Comparison of ENCODE assay signal across 14 cellular contexts in the genomic region with DNA sequence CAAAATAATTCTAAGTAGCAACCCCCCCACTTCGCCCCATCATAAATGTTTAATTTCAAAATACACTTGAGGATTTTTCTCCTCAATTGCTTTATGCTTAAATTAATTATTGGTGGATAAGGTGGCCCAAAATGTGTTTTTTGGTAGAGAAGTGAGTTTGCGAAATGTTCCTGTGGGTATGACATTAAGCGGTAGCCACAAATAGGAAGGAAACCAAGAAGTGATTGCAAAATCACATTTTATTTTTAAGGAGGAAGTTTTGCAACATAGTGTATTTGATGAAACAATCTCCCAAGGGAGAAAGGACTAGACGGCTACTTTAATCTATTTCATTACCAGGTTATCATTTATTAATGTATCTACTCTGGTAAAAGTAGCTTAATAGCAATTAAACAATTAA. TPM values are rescaled to one million over a fixed set of nuclear protein-coding genes. Genes with fewer than 3 reads are reported as not detected.
DNase-seq lines count a peak whose midpoint lies in the region; ATAC-seq, FAIRE-seq and TF ChIP-seq lines count a peak whose summit lies in the region.
"Had no signal": no experiment of that assay in that cellular context is flagged by ENCODE, and none has a peak within 500 bp of the region (broad histone marks: within the 10 kb centered on the region; RNA-seq: fewer than 3 reads in every experiment).

No MANE protein-coding gene starts in this region.

- no peaks in the 10 kb centered on the region for H3K36me3 ChIP-seq in bronchial epithelial cell (ENCODE audit: control insufficient read depth, insufficient read depth, low read length)
- peaks cover 0 to under 1% of the 10 kb centered on the region in 2 experiments for H3K36me3 ChIP-seq in mesenchymal stem cell (ENCODE audit: control insufficient read depth in 1 of 2, insufficient read depth in 2 of 2, low read depth in 1 of 2, low read length in 2 of 2)
- H3K36me3 ChIP-seq in MG63, result peaks cover 2% of the 10 kb centered on the region; the same call in 1 of the 2 replicates
- H3K36me3 ChIP-seq: ovary had no signal

- FAIRE-seq in bronchial epithelial cell (lab: Jason Lieb, UNC), result no peak

- H3K23ac ChIP-seq in mesenchymal stem cell (ENCODE audit: low read length in 2 of 2), result no peak overlapping the region

- H3K79me1 ChIP-seq in mesenchymal stem cell (replicated peaks; ENCODE audit: low read length, poor library complexity, severe bottlenecking), result peaks cover 15% of the 10 kb centered on the region

- peak overlapping the region; percentile 29 for H3K9ac ChIP-seq in mesenchymal stem cell (ENCODE audit: low read length)

- DNase-seq in AG09319 (ENCODE audit: extremely low read depth, low read depth) (peak; percentile 36), KG1 (lab: John Stamatoyannopoulos, UW) (peak; percentile 45), bronchial epithelial cell (ENCODE audit: low read depth) (peak; percentile 20), mesenchymal stem cell (peak; percentile 68), MG63 (no peak), DMS53 treated with DMSO at 0.1 percent for 48 hours (lab: John Stamatoyannopoulos, UW; ENCODE audit: unreplicated experiment) (no peak)
- DNase-seq: activated naive CD4-positive, alpha-beta T cell treated with anti-CD3 and anti-CD28 coated beads, Interleukin-2, amount 50 U/mL, for 16 hours; CD4-positive, CD25-positive, alpha-beta regulatory T cell; NCI-H2171 treated with DMSO at 0.1 percent for 48 hours; ovary; stimulated activated CD4-positive, alpha-beta T cell treated with anti-CD3 and anti-CD28 coated beads, Interleukin-2, amount 100 ng/mL, for 24 hours; T-helper 9 cell had no signal

- no peak for ATAC-seq in GM21576 (IDR thresholded peaks at IDR 0.05; ENCODE audit: unreplicated experiment)
- no peak for ATAC-seq in GM18870 (IDR thresholded peaks at IDR 0.05; ENCODE audit: unreplicated experiment)

- H3K4me1 ChIP-seq in mesenchymal stem cell (ENCODE audit: control insufficient read depth, insufficient read depth, low read depth, low read length), result no peaks in the 10 kb centered on the region

- 75% methylated on average over 2 of the region's 4 CpGs for WGBS in mesenchymal stem cell

- H3K27me3 ChIP-seq in bronchial epithelial cell (ENCODE audit: control insufficient read depth, insufficient read depth, low read length), result no peaks in the 10 kb centered on the region
- no peaks in the 10 kb centered on the region for H3K27me3 ChIP-seq in mesenchymal stem cell (ENCODE audit: control insufficient read depth in 1 of 2, insufficient read depth in 1 of 2, low read length in 2 of 2)
- no peaks in the 10 kb centered on the region for H3K27me3 ChIP-seq in MG63
- H3K27me3 ChIP-seq: ovary had no signal

- H3K27ac ChIP-seq in mesenchymal stem cell (ENCODE audit: low read length, poor library complexity, severe bottlenecking), result no peak overlapping the region
- H3K27ac ChIP-seq: ovary had no signal

- no peak overlapping the region for H2BK5ac ChIP-seq in mesenchymal stem cell (ENCODE audit: low read depth, low read length, poor library complexity, severe bottlenecking)

- H3K4ac ChIP-seq in mesenchymal stem cell (ENCODE audit: low read depth in 1 of 2, low read length in 2 of 2), result no peak overlapping the region

- H3K14ac ChIP-seq in mesenchymal stem cell (ENCODE audit: low read length in 2 of 2), result no peak overlapping the region

- H2BK12ac ChIP-seq in mesenchymal stem cell (ENCODE audit: low read length in 2 of 2), result no peak overlapping the region

- H3K4me2 ChIP-seq in mesenchymal stem cell (ENCODE audit: low read length, poor library complexity, severe bottlenecking), result no peak overlapping the region

- no peak overlapping the region for H3K18ac ChIP-seq in mesenchymal stem cell (ENCODE audit: low read depth in 1 of 2, low read length in 2 of 2)

- no peaks in the 10 kb centered on the region for H3K9me3 ChIP-seq in mesenchymal stem cell (ENCODE audit: control insufficient read depth, low read length)
- no peaks in the 10 kb centered on the region for H3K9me3 ChIP-seq in MG63
- H3K9me3 ChIP-seq: ovary had no signal

- no peak overlapping the region for H2AFZ ChIP-seq in mesenchymal stem cell (ENCODE audit: low read depth, low read length)

- no peak overlapping the region for H2AK5ac ChIP-seq in mesenchymal stem cell (ENCODE audit: low read length, severe bottlenecking)

- no peak overlapping the region for H2BK120ac ChIP-seq in mesenchymal stem cell (ENCODE audit: low read depth, low read length)

- H4K8ac ChIP-seq in mesenchymal stem cell (ENCODE audit: low read length), result no peak overlapping the region

- H2BK15ac ChIP-seq in mesenchymal stem cell (ENCODE audit: low read depth, poor library complexity, severe bottlenecking), result no peak overlapping the region

- H3K4me3 ChIP-seq in bronchial epithelial cell (ENCODE audit: low read depth, low read length) (no peak overlapping the region), mesenchymal stem cell (ENCODE audit: insufficient read depth in 1 of 2, low read depth in 1 of 2, low read length in 2 of 2) (no peak overlapping the region), MG63 (no peak overlapping the region)
- H3K4me3 ChIP-seq: ovary had no signal

- TF ChIP-seq CTCF in AG09319 (IDR thresholded peaks at IDR 0.05; ENCODE audit: low read depth, low read length) (no peak), bronchial epithelial cell (IDR thresholded peaks at IDR 0.05; ENCODE audit: insufficient read depth, low read length, severe bottlenecking) (no peak)

- no peak overlapping the region for H4K91ac ChIP-seq in mesenchymal stem cell (ENCODE audit: low read length)

RNA-seq across cellular contexts. Expression of a gene that starts 25.5 kb away (rescaled TPM):
- 503 and 786 TPM in 2 replicates for total RNA-seq in bronchial epithelial cell
- polyA plus RNA-seq in mesenchymal stem cell (2013, experiment 1 of 2), result 635 TPM
- polyA plus RNA-seq in mesenchymal stem cell (2013, experiment 2 of 2), result 635 TPM
- 998 and 1,016 TPM in 2 replicates for total RNA-seq in MG63 (2014; rRNA removed; shearing (Covaris generic); ENCODE audit: low replicate concordance)

RNA-seq across cellular contexts. Expression of a gene that starts 25.6 kb away (rescaled TPM):
- total RNA-seq in bronchial epithelial cell, result 4.2 and 10.0 TPM in 2 replicates
- 126 TPM for polyA plus RNA-seq in mesenchymal stem cell (2013, experiment 1 of 2)
- 130 TPM for polyA plus RNA-seq in mesenchymal stem cell (2013, experiment 2 of 2)
- 48.9 and 79.7 TPM in 2 replicates for total RNA-seq in MG63 (2014; rRNA removed; shearing (Covaris generic); ENCODE audit: low replicate concordance)

RNA-seq across cellular contexts. Expression of a gene that starts 26.1 kb away (rescaled TPM):
- 9.1 and 12.4 TPM in 2 replicates for total RNA-seq in bronchial epithelial cell
- polyA plus RNA-seq in mesenchymal stem cell (2013, experiment 1 of 2), result 11.0 TPM
- polyA plus RNA-seq in mesenchymal stem cell (2013, experiment 2 of 2), result 10.8 TPM
- 19.3 and 24.2 TPM in 2 replicates for total RNA-seq in MG63 (2014; rRNA removed; shearing (Covaris generic); ENCODE audit: low replicate concordance)

Comparison
In these comparisons a context has a peak if more than half of its experiments do, and no peak if none do; other contexts are left out.
1. DNase-seq: peak in AG09319 (single experiment), KG1 (single experiment), bronchial epithelial cell (single experiment) and mesenchymal stem cell (single experiment); none in MG63 (single experiment) and DMS53 treated with DMSO at 0.1 percent for 48 hours (single experiment).